ENCODE assay signal across 12 cellular contexts in the genomic region with DNA sequence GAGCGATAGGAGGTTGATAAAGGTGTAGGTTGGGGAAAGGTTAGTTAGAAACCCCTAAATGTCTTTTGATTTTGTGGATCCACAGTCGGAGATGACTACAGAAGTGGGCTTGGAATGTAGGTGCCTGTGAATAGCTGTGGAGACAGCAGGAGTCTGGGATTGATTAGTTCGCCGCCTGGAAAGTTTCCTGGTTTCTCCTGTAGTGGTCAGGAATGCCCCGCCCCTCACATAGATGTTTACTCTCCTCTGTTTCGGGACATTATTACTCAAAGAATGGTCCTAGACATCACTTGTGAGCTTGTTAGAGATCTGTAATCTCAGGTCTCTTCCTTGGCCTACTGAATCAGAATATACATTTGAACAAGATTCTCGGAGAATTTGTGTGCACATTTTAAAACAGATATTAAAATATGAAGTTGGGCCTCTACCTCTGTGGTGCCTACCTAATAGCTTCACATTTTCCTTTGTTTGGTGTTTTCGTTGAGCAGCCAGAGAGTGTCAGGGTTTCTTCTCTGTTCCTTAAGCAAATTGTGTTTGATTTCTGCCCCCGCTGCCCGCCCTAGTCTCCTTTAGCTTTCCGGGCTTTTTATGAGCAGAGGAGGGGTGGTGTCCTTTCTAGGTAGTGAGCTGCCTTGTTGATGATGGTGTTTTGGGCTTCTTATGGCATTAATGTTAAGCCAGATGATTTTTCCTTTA.
A peak's percentile ranks its signal among the peaks of the same experiment; 100 is the strongest.
DNase-seq lines count a peak whose midpoint lies in the region; FAIRE-seq and TF ChIP-seq lines count a peak whose summit lies in the region.
"Had no signal": no experiment of that assay in that cellular context is flagged by ENCODE, and none has a peak within 500 bp of the region (broad histone marks: within the 10 kb centered on the region; RNA-seq: fewer than 3 reads in every experiment).

No MANE protein-coding gene starts in this region.

- peak overlapping the region; percentile 15; the same call in 1 of the 2 replicates for H3K27ac ChIP-seq in BLaER1

- H3K4me3 Mint-ChIP-seq in IgD-negative memory B cell, result peak overlapping the region in 1 of 4 donors; percentile 43
- peak overlapping the region; percentile 48 for H3K4me3 Mint-ChIP-seq in endothelial cell (ENCODE audit: unreplicated experiment)
- H3K4me3 Mint-ChIP-seq in progenitor cell of endocrine pancreas (ENCODE audit: low read depth), result no peak overlapping the region

- H3K27ac Mint-ChIP-seq in IgD-negative memory B cell, result peak overlapping the region in 2 of 3 donors; percentile 59 to 64
- peak overlapping the region; percentile 74 for H3K27ac Mint-ChIP-seq in endothelial cell (ENCODE audit: unreplicated experiment)
- peak overlapping the region; percentile 11 for H3K27ac Mint-ChIP-seq in progenitor cell of endocrine pancreas

- peaks cover 98% of the 10 kb centered on the region for H3K36me3 ChIP-seq in BLaER1

- peak overlapping the region; percentile 37; the same call in 1 of the 2 replicates for H3K9ac ChIP-seq in BLaER1

- no peaks in the 10 kb centered on the region for H3K27me3 Mint-ChIP-seq in IgD-negative memory B cell
- H3K27me3 Mint-ChIP-seq in endothelial cell (ENCODE audit: unreplicated experiment), result peaks cover 5% of the 10 kb centered on the region
- H3K27me3 Mint-ChIP-seq in progenitor cell of endocrine pancreas, result no peaks in the 10 kb centered on the region

- H4K20me1 ChIP-seq in BLaER1, result peaks cover 100% of the 10 kb centered on the region

- H3K4me2 ChIP-seq in BLaER1, result peak overlapping the region; percentile 60

- H3K9me3 Mint-ChIP-seq in IgD-negative memory B cell (no peaks in the 10 kb centered on the region), endothelial cell (ENCODE audit: unreplicated experiment) (no peaks in the 10 kb centered on the region), progenitor cell of endocrine pancreas (ENCODE audit: low read depth) (no peaks in the 10 kb centered on the region)

- peaks cover 29% of the 10 kb centered on the region for H3K4me1 ChIP-seq in BLaER1

- FAIRE-seq in GM12891 (lab: Jason Lieb, UNC), result no peak
- FAIRE-seq: colon had no signal

- TF ChIP-seq POLR2A in GM12891 (IDR thresholded peaks at IDR 0.05; ENCODE audit: low read depth, low read length), result no peak

- no peaks in the 10 kb centered on the region for H3K27me3 ChIP-seq in BLaER1

- H3K4me1 Mint-ChIP-seq in IgD-negative memory B cell (peaks cover 12 to 29% (median 12%) of the 10 kb centered on the region in 3 donors), endothelial cell (ENCODE audit: unreplicated experiment) (peaks cover 24% of the 10 kb centered on the region), progenitor cell of endocrine pancreas (ENCODE audit: low read depth) (peaks cover 26% of the 10 kb centered on the region)

- peaks cover 2% of the 10 kb centered on the region for H3K36me3 Mint-ChIP-seq in IgD-negative memory B cell
- H3K36me3 Mint-ChIP-seq in endothelial cell (ENCODE audit: low read depth, unreplicated experiment), result peaks cover 55% of the 10 kb centered on the region
- H3K36me3 Mint-ChIP-seq in progenitor cell of endocrine pancreas (ENCODE audit: insufficient read depth), result peaks cover 39% of the 10 kb centered on the region

- DNase-seq in endothelial cell (ENCODE audit: low spot score), result no peak
- no peak for DNase-seq in progenitor cell of endocrine pancreas (ENCODE audit: low spot score, unreplicated experiment)
- no peak for DNase-seq in medulla oblongata (ENCODE audit: extremely low spot score)
- DNase-seq in GM12891 (ENCODE audit: insufficient read length, low spot score), result no peak
- DNase-seq in ureter (ENCODE audit: low spot score), result no peak
- no peak for DNase-seq in midbrain (lab: John Stamatoyannopoulos, UW)
- DNase-seq: EL, H7, NCI-H1048 had no signal

- no peaks in the 10 kb centered on the region for H3K9me3 ChIP-seq in BLaER1

- no peak overlapping the region for H3K4me3 ChIP-seq in BLaER1

- no peak for TF ChIP-seq CTCF in endothelial cell (IDR thresholded peaks at IDR 0.05; ENCODE audit: unreplicated experiment)
- no peak for TF ChIP-seq CTCF in progenitor cell of endocrine pancreas (IDR thresholded peaks at IDR 0.05; ENCODE audit: unreplicated experiment)

TF ChIP-seq in GM12891, 5 proteins besides CTCF, POLR2A, EP300 and RAD21:
- no peak for TF ChIP-seq TAF1 (IDR thresholded peaks at IDR 0.05; ENCODE audit: low read depth, low read length)
- no peak for TF ChIP-seq SPI1 (IDR thresholded peaks at IDR 0.05; ENCODE audit: low read depth, low read length)
- TF ChIP-seq PAX5 (IDR thresholded peaks at IDR 0.05; ENCODE audit: insufficient read depth, low read length, severe bottlenecking), result no peak
- TF ChIP-seq POU2F2 (IDR thresholded peaks at IDR 0.05; ENCODE audit: low read depth, low read length), result no peak
- no peak for TF ChIP-seq POLR2AphosphoS5 (IDR thresholded peaks at IDR 0.05; ENCODE audit: low read depth, low read length)

Comparison
In these comparisons a context has a peak if more than half of its experiments do, and no peak if none do; other contexts are left out.
1. H3K27ac Mint-ChIP-seq: peak in every context shown above with its lines; median percentile 74 in endothelial cell; 62 in IgD-negative memory B cell; 11 in progenitor cell of endocrine pancreas.